26 cellular contexts compared by ENCODE assay signal in genomic region chr11:61145228-61146005, GRCh38. TPM values are rescaled to one million over a fixed set of nuclear protein-coding genes. Genes with fewer than 3 reads are reported as not detected.
"Had no signal": no experiment of that assay in that cellular context is flagged by ENCODE, and none has a peak within 500 bp of the region (broad histone marks: within the 10 kb centered on the region; RNA-seq: fewer than 3 reads in every experiment).

No MANE protein-coding gene starts in this region.

- H3K36me3 ChIP-seq: brain microvascular endothelial cell, cardiac muscle cell, MG63 had no signal

- H3K27me3 Mint-ChIP-seq: activated CD4-positive, alpha-beta memory T cell treated with anti-CD3 and anti-CD28 coated beads for 36 hours; activated CD4-positive, alpha-beta T cell treated with anti-CD3 and anti-CD28 coated beads, Interleukin-2, amount 10 ng/mL, durations not matched to agents 7 days and 5 days had no signal

- H3K4me3 ChIP-seq: cardiac muscle cell, MG63, SK-N-MC had no signal

- H3K27ac Mint-ChIP-seq: activated CD4-positive, alpha-beta memory T cell treated with anti-CD3 and anti-CD28 coated beads for 36 hours; activated CD4-positive, alpha-beta T cell treated with anti-CD3 and anti-CD28 coated beads, Interleukin-2, amount 10 ng/mL, durations not matched to agents 7 days and 5 days had no signal

- H3K27ac ChIP-seq: brain microvascular endothelial cell, cardiac muscle cell, KMS-11, SK-N-MC, VCaP had no signal

- H3K4me3 Mint-ChIP-seq: activated CD4-positive, alpha-beta memory T cell treated with anti-CD3 and anti-CD28 coated beads for 36 hours; activated CD4-positive, alpha-beta T cell treated with anti-CD3 and anti-CD28 coated beads, Interleukin-2, amount 10 ng/mL, durations not matched to agents 7 days and 5 days had no signal

- ATAC-seq: Right ventricle myocardium inferior had no signal

- H3K9me3 Mint-ChIP-seq: activated CD4-positive, alpha-beta memory T cell treated with anti-CD3 and anti-CD28 coated beads for 36 hours; activated CD4-positive, alpha-beta T cell treated with anti-CD3 and anti-CD28 coated beads, Interleukin-2, amount 10 ng/mL, durations not matched to agents 7 days and 5 days had no signal

- H3K9me3 ChIP-seq: MG63 had no signal

- DNase-seq: activated CD4-positive, alpha-beta memory T cell treated with anti-CD3 and anti-CD28 coated beads for 36 hours; activated CD4-positive, alpha-beta T cell treated with anti-CD3 and anti-CD28 coated beads, Interleukin-2, amount 10 ng/mL, durations not matched to agents 7 days and 5 days; activated CD4-positive, CD25-positive, alpha-beta regulatory T cell; activated CD8-positive, alpha-beta memory T cell treated with anti-CD3 and anti-CD28 coated beads for 24 hours; activated naive CD4-positive, alpha-beta T cell treated with anti-CD3 and anti-CD28 coated beads, Interleukin-2, amount 50 U/mL, for 16 hours; amygdala; brain microvascular endothelial cell; MG63; MV-4-11; NCI-H1092 treated with DMSO at 0.1 percent for 48 hours; NCI-H1417 treated with DMSO at 0.1 percent for 48 hours; NCI-H1694 treated with DMSO at 0.1 percent for 48 hours; NCI-H2029 treated with DMSO at 0.1 percent for 48 hours; NCI-H345; NCI-H510A; NCI-H526 treated with DMSO at 0.1 percent for 48 hours; NCI-H82; T-helper 1 cell had no signal

- H3K4me2 ChIP-seq: KMS-11 had no signal

- H3K27me3 ChIP-seq: brain microvascular endothelial cell, cardiac muscle cell, MG63 had no signal

- H3K9ac ChIP-seq: KMS-11 had no signal

RNA-seq across cellular contexts. Expression of gene CD5, which starts 43.1 kb away (rescaled TPM):
- total RNA-seq: cardiac muscle cell, OCI-LY7, Right ventricle myocardium inferior, RPMI7951 had no signal
- polyA plus RNA-seq: cardiac muscle cell had no signal

RNA-seq across cellular contexts. Expression of gene PGA3, which starts 57.9 kb away (rescaled TPM):
- total RNA-seq: activated CD4-positive, alpha-beta memory T cell treated with anti-CD3 and anti-CD28 coated beads for 36 hours; activated CD4-positive, alpha-beta T cell treated with anti-CD3 and anti-CD28 coated beads, Interleukin-2, amount 10 ng/mL, durations not matched to agents 7 days and 5 days; cardiac muscle cell; OCI-LY7; RPMI7951; T-helper 2 cell treated with Interferon-gamma antibody and Interleukin-4, amounts not matched to agents 100 ng/mL and 5 ng/mL, for 36 hours had no signal
- polyA plus RNA-seq: cardiac muscle cell had no signal
